15 cellular contexts compared by ENCODE assay signal in genomic region chr20:10557685-10558084, GRCh38.
DNase-seq lines count a peak whose midpoint lies in the region; ATAC-seq and TF ChIP-seq lines count a peak whose summit lies in the region.
"Had no signal": no experiment of that assay in that cellular context is flagged by ENCODE, and none has a peak within 500 bp of the region (broad histone marks: within the 10 kb centered on the region; RNA-seq: fewer than 3 reads in every experiment).

No MANE protein-coding gene starts in this region.

- no peak overlapping the region for H3K27ac Mint-ChIP-seq in activated naive CD4-positive, alpha-beta T cell treated with anti-CD3 and anti-CD28 coated beads, Interleukin-2, amount 50 U/mL, for 72 hours

- no peak for TF ChIP-seq CTCF in kidney epithelial cell (IDR thresholded peaks at IDR 0.05; ENCODE audit: insufficient read depth, low read length, poor library complexity, severe bottlenecking)

- H3K4me3 ChIP-seq in kidney epithelial cell (ENCODE audit: low read depth, low read length): no peak overlapping the region
- H3K4me3 ChIP-seq: cardiac muscle cell had no signal

- H3K36me3 ChIP-seq in kidney epithelial cell (ENCODE audit: control insufficient read depth, insufficient read depth, low read length): no peaks in the 10 kb centered on the region
- H3K36me3 ChIP-seq: cardiac muscle cell had no signal

- DNase-seq in DMS79 treated with DMSO at 0.1 percent for 48 hours (lab: John Stamatoyannopoulos, UW): peak; percentile 85
- peak; percentile 43 for DNase-seq in NCI-H1105 treated with DMSO at 0.1 percent for 48 hours (lab: John Stamatoyannopoulos, UW)
- peak; percentile 89 for DNase-seq in SHP77 treated with DMSO at 0.1 percent for 48 hours (lab: John Stamatoyannopoulos, UW)
- DNase-seq in kidney epithelial cell (ENCODE audit: low read depth): peak; percentile 66
- DNase-seq in occipital lobe (lab: John Stamatoyannopoulos, UW): no peak
- DNase-seq in activated naive CD4-positive, alpha-beta T cell treated with anti-CD3 and anti-CD28 coated beads, Interleukin-2, amount 50 U/mL, for 72 hours (ENCODE audit: low spot score in 2 of 2): no peak
- DNase-seq in NCI-H2196 treated with DMSO at 0.1 percent for 48 hours (lab: John Stamatoyannopoulos, UW; ENCODE audit: unreplicated experiment): no peak
- no peak for DNase-seq in mucosa of gallbladder (ENCODE audit: low spot score)
- DNase-seq: activated CD4-positive, alpha-beta T cell treated with anti-CD3 and anti-CD28 coated beads, Interleukin-2, amount 50 U/mL, for 48 hours; Kasumi-1; naive thymus-derived CD8-positive, alpha-beta T cell; NCI-H69; SIG-M5; stimulated activated naive CD8-positive, alpha-beta T cell treated with anti-CD3 and anti-CD28 coated beads, Interleukin-15, Interleukin-2, amounts not matched to agents 100 U/mL and 50 U/mL, for 24 hours had no signal

- ATAC-seq in activated naive CD4-positive, alpha-beta T cell treated with anti-CD3 and anti-CD28 coated beads, Interleukin-2, amount 50 U/mL, for 72 hours: no peak
- ATAC-seq: stimulated activated naive CD8-positive, alpha-beta T cell treated with anti-CD3 and anti-CD28 coated beads, Interleukin-15, Interleukin-2, amounts not matched to agents 100 U/mL and 50 U/mL, for 24 hours had no signal

- H3K9me3 Mint-ChIP-seq in activated naive CD4-positive, alpha-beta T cell treated with anti-CD3 and anti-CD28 coated beads, Interleukin-2, amount 50 U/mL, for 72 hours: no peaks in the 10 kb centered on the region

- peaks cover 5 to 6% of the 10 kb centered on the region in 2 donors for H3K36me3 Mint-ChIP-seq in activated naive CD4-positive, alpha-beta T cell treated with anti-CD3 and anti-CD28 coated beads, Interleukin-2, amount 50 U/mL, for 72 hours

- no peaks in the 10 kb centered on the region for H3K27me3 ChIP-seq in kidney epithelial cell (ENCODE audit: control insufficient read depth, insufficient read depth, low read length)
- H3K27me3 ChIP-seq: cardiac muscle cell had no signal

Comparison
In these comparisons a context has a peak if more than half of its experiments do, and no peak if none do; other contexts are left out.
1. DNase-seq: peak in DMS79 treated with DMSO at 0.1 percent for 48 hours (single experiment), NCI-H1105 treated with DMSO at 0.1 percent for 48 hours (single experiment), SHP77 treated with DMSO at 0.1 percent for 48 hours (single experiment) and kidney epithelial cell (single experiment); none in occipital lobe (single experiment), activated naive CD4-positive, alpha-beta T cell treated with anti-CD3 and anti-CD28 coated beads, Interleukin-2, amount 50 U/mL, for 72 hours (0 of 2), NCI-H2196 treated with DMSO at 0.1 percent for 48 hours (single experiment) and mucosa of gallbladder (single experiment).